In genomic region chr18:9201224-9201623, GRCh38 we compare ENCODE assay signal across 23 cellular contexts.
"Had no signal": no experiment of that assay in that cellular context is flagged by ENCODE, and none has a peak within 500 bp of the region (broad histone marks: within the 10 kb centered on the region; RNA-seq: fewer than 3 reads in every experiment).

No MANE protein-coding gene starts in this region.

- H2AFZ ChIP-seq: neural progenitor cell had no signal

- H3K27ac ChIP-seq: epithelial cell of prostate, lower lobe of right lung, neural progenitor cell, prostate gland, sigmoid colon, stomach, thyroid gland, vagina had no signal

- H3K27ac Mint-ChIP-seq: endodermal cell, neural progenitor cell had no signal

- H3K9me3 Mint-ChIP-seq: endodermal cell; naive thymus-derived CD8-positive, alpha-beta T cell; neural progenitor cell; stimulated activated effector memory CD8-positive, alpha-beta T cell treated with anti-CD3 and anti-CD28 coated beads, Interleukin-12 subunit alpha, Interleukin-12 subunit beta, amount 100 ng/mL, for 72 hours had no signal

- DNase-seq: cortex of kidney; effector CD8-positive, alpha-beta T cell; endodermal cell; foreskin fibroblast; islet precursor cell; left ventricle myocardium superior; lower lobe of right lung; naive thymus-derived CD8-positive, alpha-beta T cell; right cardiac atrium; sigmoid colon; stimulated activated CD4-positive, alpha-beta T cell treated with anti-CD3 and anti-CD28 coated beads, Interleukin-2, amount 100 ng/mL, for 24 hours; stimulated activated CD4-positive, alpha-beta T cell treated with anti-CD3 and anti-CD28 coated beads, Interleukin-4, amount 100 ng/mL, for 24 hours; stimulated activated naive CD4-positive, alpha-beta T cell treated with Interleukin-2 at 50 U/mL for 16 hours; stomach; thyroid gland; trophoblast cell had no signal

- H3K9ac ChIP-seq: neural progenitor cell had no signal

- H3K4me1 Mint-ChIP-seq: neural progenitor cell had no signal

- H3K36me3 ChIP-seq: neural progenitor cell, prostate gland, thyroid gland had no signal

- H3K36me3 Mint-ChIP-seq: neural progenitor cell had no signal

- H3K4me1 ChIP-seq: neural progenitor cell, prostate gland had no signal

- H3K4me2 ChIP-seq: neural progenitor cell had no signal

- ATAC-seq: esophagus mucosa; lower lobe of right lung; naive thymus-derived CD8-positive, alpha-beta T cell; right cardiac atrium; stimulated activated effector memory CD8-positive, alpha-beta T cell treated with anti-CD3 and anti-CD28 coated beads, Interleukin-12 subunit alpha, Interleukin-12 subunit beta, amount 100 ng/mL, for 72 hours had no signal

- H3K9me3 ChIP-seq: gastrocnemius medialis, lower lobe of right lung, prostate gland, sigmoid colon, stomach, thyroid gland, vagina had no signal

- H3K4me3 ChIP-seq: gastrocnemius medialis, lower lobe of right lung, neural progenitor cell, prostate gland, sigmoid colon, stomach, thyroid gland, vagina had no signal

- H3K4me3 Mint-ChIP-seq: endodermal cell; naive thymus-derived CD8-positive, alpha-beta T cell; neural progenitor cell; stimulated activated effector memory CD8-positive, alpha-beta T cell treated with anti-CD3 and anti-CD28 coated beads, Interleukin-12 subunit alpha, Interleukin-12 subunit beta, amount 100 ng/mL, for 72 hours had no signal

- H3K27me3 ChIP-seq: gastrocnemius medialis, neural progenitor cell, sigmoid colon, stomach, thyroid gland, vagina had no signal

- H3K27me3 Mint-ChIP-seq: naive thymus-derived CD8-positive, alpha-beta T cell had no signal
